ENCODE assay signal across 33 cellular contexts in the genomic region with DNA sequence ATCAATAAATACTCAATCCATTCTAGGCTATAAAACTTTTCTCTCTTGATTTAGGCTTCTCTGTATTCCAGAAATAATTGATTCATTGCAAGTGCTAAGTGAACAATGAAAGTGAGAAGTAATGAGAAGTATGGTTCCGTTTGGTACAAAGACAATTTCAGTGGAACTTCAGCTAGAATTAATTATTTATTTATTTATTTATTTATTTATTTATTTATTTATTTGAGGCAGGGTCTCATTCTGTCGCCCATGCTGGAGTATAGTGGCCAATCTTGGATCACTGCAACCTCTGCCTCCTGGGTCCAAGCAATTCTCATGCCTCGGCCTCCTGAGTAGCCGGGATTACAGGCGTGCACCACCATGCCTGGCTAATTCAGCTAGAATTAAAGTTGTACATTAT.
"Had no signal": no experiment of that assay in that cellular context is flagged by ENCODE, and none has a peak within 500 bp of the region (broad histone marks: within the 10 kb centered on the region; RNA-seq: fewer than 3 reads in every experiment).

No MANE protein-coding gene starts in this region.

- DNase-seq: activated effector memory CD4-positive, alpha-beta T cell treated with anti-CD3 and anti-CD28 coated beads, Interleukin-2, amount 50 U/mL, for 16 hours; activated effector memory CD4-positive, alpha-beta T cell treated with Interleukin-2 at 50 U/mL for 16 hours; activated gamma-delta T cell; activated gamma-delta T cell treated with Interleukin-2 at 50 U/mL for 16 hours; activated naive CD4-positive, alpha-beta T cell; activated naive CD4-positive, alpha-beta T cell treated with anti-CD3 and anti-CD28 coated beads for 36 hours; activated naive CD4-positive, alpha-beta T cell treated with anti-CD3 and anti-CD28 coated beads, Interleukin-2, amount 10 ng/mL, durations not matched to agents 7 days and 5 days; activated naive CD4-positive, alpha-beta T cell treated with anti-CD3 and anti-CD28 coated beads, Interleukin-2, amount 50 U/mL, for 16 hours; activated naive CD4-positive, alpha-beta T cell treated with Interleukin-2 at 50 U/mL for 16 hours; activated naive CD8-positive, alpha-beta T cell treated with anti-CD3 and anti-CD28 coated beads for 36 hours; activated naive CD8-positive, alpha-beta T cell treated with anti-CD3 and anti-CD28 coated beads, Interleukin-2, amount 10 ng/mL, durations not matched to agents 7 days and 5 days; activated naive CD8-positive, alpha-beta T cell treated with anti-CD3 and anti-CD28 coated beads, Interleukin-2, amount 50 U/mL, for 24 hours; activated T-cell treated with anti-CD3 and anti-CD28 coated beads, Interleukin-2, amount 50 U/mL, for 24 hours; activated T-cell treated with anti-CD3 and anti-CD28 coated beads, Interleukin-2, amount 50 U/mL, for 4 hours; activated T-cell treated with anti-CD3 and anti-CD28 coated beads, Interleukin-2, amount 50 U/mL, for 48 hours; activated T-cell treated with anti-CD3 and anti-CD28 coated beads, Interleukin-2, amount 50 U/mL, for 72 hours; adrenal gland; amniotic stem cell; amygdala; anterior cingulate cortex; aorta; body of pancreas; brain microvascular endothelial cell; caudate nucleus; central memory CD4-positive, alpha-beta T cell; cerebellar nuclear complex had no signal

- H3K4me1 ChIP-seq: adrenal gland, ascending aorta, body of pancreas, breast epithelium had no signal

- ATAC-seq: activated naive CD4-positive, alpha-beta T cell treated with anti-CD3 and anti-CD28 coated beads, Interleukin-2, amount 50 U/mL, for 72 hours; activated naive CD8-positive, alpha-beta T cell treated with anti-CD3 and anti-CD28 coated beads, Interleukin-2, amount 50 U/mL, for 24 hours; activated T-cell treated with anti-CD3 and anti-CD28 coated beads, Interleukin-2, amount 50 U/mL, for 4 hours; activated T-cell treated with anti-CD3 and anti-CD28 coated beads, Interleukin-2, amount 50 U/mL, for 72 hours; activated T-helper 17 cell treated with anti-CD3 and anti-CD28 coated beads, Interleukin-2, amount 50 U/mL, for 72 hours; body of pancreas had no signal

- H3K4me3 ChIP-seq: adrenal gland, ascending aorta, body of pancreas, breast epithelium, cardiac muscle cell had no signal

- FAIRE-seq: astrocyte, bronchial epithelial cell had no signal

- H3K27ac ChIP-seq: adrenal gland, ascending aorta, body of pancreas, brain microvascular endothelial cell, breast epithelium, cardiac muscle cell had no signal

- H3K36me3 ChIP-seq: adrenal gland, ascending aorta, brain microvascular endothelial cell, breast epithelium, cardiac muscle cell had no signal

- H3K9me3 ChIP-seq: adrenal gland, ascending aorta, body of pancreas had no signal
